Comparison of ENCODE assay signal across 2 cellular contexts in the genomic region with DNA sequence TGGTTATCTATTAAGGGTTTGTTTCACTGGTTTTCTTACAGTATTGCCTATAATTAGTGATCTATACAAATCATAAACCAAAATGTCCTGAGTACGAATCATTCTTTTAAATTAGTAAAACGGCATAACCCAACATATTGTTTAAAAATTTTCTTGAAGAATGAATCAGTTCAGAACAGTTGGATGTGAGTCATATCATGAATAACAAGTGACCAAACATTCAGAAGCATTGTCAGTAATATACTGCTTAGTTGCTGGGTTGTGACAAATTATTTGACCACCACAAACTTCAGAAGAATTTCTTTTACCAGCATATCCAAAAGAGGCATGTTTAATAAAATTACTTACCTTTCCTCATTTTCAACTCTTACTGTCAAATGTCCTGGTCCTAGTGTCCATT.
TF ChIP-seq lines count a peak whose summit lies in the region.

No MANE protein-coding gene starts in this region.

TF ChIP-seq in SK-N-SH, 30 proteins besides CTCF, POLR2A, EP300 and RAD21 (continued from another document):
- TF ChIP-seq, protein P1, sequence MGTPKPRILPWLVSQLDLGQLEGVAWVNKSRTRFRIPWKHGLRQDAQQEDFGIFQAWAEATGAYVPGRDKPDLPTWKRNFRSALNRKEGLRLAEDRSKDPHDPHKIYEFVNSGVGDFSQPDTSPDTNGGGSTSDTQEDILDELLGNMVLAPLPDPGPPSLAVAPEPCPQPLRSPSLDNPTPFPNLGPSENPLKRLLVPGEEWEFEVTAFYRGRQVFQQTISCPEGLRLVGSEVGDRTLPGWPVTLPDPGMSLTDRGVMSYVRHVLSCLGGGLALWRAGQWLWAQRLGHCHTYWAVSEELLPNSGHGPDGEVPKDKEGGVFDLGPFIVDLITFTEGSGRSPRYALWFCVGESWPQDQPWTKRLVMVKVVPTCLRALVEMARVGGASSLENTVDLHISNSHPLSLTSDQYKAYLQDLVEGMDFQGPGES (IDR thresholded peaks at IDR 0.05; ENCODE audit: low read depth, low read length), result no peak
- no peak for TF ChIP-seq NRF1 (IDR thresholded peaks at IDR 0.05; ENCODE audit: low read depth, low read length)
- TF ChIP-seq JUND (IDR thresholded peaks at IDR 0.05), result peak; percentile 75
- TF ChIP-seq, protein P2, sequence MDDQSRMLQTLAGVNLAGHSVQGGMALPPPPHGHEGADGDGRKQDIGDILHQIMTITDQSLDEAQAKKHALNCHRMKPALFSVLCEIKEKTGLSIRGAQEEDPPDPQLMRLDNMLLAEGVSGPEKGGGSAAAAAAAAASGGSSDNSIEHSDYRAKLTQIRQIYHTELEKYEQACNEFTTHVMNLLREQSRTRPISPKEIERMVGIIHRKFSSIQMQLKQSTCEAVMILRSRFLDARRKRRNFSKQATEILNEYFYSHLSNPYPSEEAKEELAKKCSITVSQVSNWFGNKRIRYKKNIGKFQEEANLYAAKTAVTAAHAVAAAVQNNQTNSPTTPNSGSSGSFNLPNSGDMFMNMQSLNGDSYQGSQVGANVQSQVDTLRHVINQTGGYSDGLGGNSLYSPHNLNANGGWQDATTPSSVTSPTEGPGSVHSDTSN (IDR thresholded peaks at IDR 0.05), result peak; percentile 82
- no peak for TF ChIP-seq MXI1 (IDR thresholded peaks at IDR 0.05; ENCODE audit: low read depth, low read length)
- TF ChIP-seq SIN3A (IDR thresholded peaks at IDR 0.05; ENCODE audit: borderline replicate concordance, low read depth, low read length), result no peak
- TF ChIP-seq TCF12 (IDR thresholded peaks at IDR 0.05), result peak; percentile 51
- no peak for TF ChIP-seq YY1 (IDR thresholded peaks at IDR 0.05; ENCODE audit: low read depth)
- TF ChIP-seq SMC3 (IDR thresholded peaks at IDR 0.05; ENCODE audit: low read depth, low read length), result no peak
- TF ChIP-seq FOSL2 (IDR thresholded peaks at IDR 0.05; ENCODE audit: borderline replicate concordance, low read depth), result peak; percentile 83
- no peak for TF ChIP-seq ELF1 (IDR thresholded peaks at IDR 0.05)

TF ChIP-seq in SK-N-SH treated with all-trans-retinoic acid at 6 μM for 48 hours, 23 proteins besides CTCF, POLR2A, EP300 and RAD21 (continued from another document):
- TF ChIP-seq, protein P3, sequence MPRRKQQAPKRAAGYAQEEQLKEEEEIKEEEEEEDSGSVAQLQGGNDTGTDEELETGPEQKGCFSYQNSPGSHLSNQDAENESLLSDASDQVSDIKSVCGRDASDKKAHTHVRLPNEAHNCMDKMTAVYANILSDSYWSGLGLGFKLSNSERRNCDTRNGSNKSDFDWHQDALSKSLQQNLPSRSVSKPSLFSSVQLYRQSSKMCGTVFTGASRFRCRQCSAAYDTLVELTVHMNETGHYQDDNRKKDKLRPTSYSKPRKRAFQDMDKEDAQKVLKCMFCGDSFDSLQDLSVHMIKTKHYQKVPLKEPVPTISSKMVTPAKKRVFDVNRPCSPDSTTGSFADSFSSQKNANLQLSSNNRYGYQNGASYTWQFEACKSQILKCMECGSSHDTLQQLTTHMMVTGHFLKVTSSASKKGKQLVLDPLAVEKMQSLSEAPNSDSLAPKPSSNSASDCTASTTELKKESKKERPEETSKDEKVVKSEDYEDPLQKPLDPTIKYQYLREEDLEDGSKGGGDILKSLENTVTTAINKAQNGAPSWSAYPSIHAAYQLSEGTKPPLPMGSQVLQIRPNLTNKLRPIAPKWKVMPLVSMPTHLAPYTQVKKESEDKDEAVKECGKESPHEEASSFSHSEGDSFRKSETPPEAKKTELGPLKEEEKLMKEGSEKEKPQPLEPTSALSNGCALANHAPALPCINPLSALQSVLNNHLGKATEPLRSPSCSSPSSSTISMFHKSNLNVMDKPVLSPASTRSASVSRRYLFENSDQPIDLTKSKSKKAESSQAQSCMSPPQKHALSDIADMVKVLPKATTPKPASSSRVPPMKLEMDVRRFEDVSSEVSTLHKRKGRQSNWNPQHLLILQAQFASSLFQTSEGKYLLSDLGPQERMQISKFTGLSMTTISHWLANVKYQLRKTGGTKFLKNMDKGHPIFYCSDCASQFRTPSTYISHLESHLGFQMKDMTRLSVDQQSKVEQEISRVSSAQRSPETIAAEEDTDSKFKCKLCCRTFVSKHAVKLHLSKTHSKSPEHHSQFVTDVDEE (CRISPR knock-in tag; IDR thresholded peaks at IDR 0.05), result no peak
- TF ChIP-seq RARB (CRISPR knock-in tag; IDR thresholded peaks at IDR 0.05) (no peak), ZNF565 (CRISPR knock-in tag; conservative IDR thresholded peaks at IDR 0.05; ENCODE audit: low read depth) (no peak), ZC3H10 (CRISPR knock-in tag; IDR thresholded peaks at IDR 0.05) (no peak), TOX (CRISPR knock-in tag; IDR thresholded peaks at IDR 0.05; ENCODE audit: borderline replicate concordance) (no peak), CSDC2 (CRISPR knock-in tag; IDR thresholded peaks at IDR 0.05) (no peak), ZFP3 (CRISPR knock-in tag; IDR thresholded peaks at IDR 0.05) (no peak), ESRRG (CRISPR knock-in tag; IDR thresholded peaks at IDR 0.05) (no peak), TCF4 (CRISPR knock-in tag; IDR thresholded peaks at IDR 0.05; ENCODE audit: borderline replicate concordance) (no peak)
- TF ChIP-seq, protein P4, sequence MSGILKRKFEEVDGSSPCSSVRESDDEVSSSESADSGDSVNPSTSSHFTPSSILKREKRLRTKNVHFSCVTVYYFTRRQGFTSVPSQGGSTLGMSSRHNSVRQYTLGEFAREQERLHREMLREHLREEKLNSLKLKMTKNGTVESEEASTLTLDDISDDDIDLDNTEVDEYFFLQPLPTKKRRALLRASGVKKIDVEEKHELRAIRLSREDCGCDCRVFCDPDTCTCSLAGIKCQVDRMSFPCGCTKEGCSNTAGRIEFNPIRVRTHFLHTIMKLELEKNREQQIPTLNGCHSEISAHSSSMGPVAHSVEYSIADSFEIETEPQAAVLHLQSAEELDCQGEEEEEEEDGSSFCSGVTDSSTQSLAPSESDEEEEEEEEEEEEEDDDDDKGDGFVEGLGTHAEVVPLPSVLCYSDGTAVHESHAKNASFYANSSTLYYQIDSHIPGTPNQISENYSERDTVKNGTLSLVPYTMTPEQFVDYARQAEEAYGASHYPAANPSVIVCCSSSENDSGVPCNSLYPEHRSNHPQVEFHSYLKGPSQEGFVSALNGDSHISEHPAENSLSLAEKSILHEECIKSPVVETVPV (CRISPR knock-in tag; IDR thresholded peaks at IDR 0.05), result no peak
- TF ChIP-seq, protein P5, sequence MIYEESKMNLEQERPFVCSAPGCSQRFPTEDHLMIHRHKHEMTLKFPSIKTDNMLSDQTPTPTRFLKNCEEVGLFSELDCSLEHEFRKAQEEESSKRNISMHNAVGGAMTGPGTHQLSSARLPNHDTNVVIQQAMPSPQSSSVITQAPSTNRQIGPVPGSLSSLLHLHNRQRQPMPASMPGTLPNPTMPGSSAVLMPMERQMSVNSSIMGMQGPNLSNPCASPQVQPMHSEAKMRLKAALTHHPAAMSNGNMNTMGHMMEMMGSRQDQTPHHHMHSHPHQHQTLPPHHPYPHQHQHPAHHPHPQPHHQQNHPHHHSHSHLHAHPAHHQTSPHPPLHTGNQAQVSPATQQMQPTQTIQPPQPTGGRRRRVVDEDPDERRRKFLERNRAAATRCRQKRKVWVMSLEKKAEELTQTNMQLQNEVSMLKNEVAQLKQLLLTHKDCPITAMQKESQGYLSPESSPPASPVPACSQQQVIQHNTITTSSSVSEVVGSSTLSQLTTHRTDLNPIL (CRISPR knock-in tag; IDR thresholded peaks at IDR 0.05; ENCODE audit: low read depth), result no peak
